18 cellular contexts compared by ENCODE assay signal in genomic region chr5:31911291-31912265, GRCh38.
DNase-seq lines count a peak whose midpoint lies in the region; ATAC-seq and TF ChIP-seq lines count a peak whose summit lies in the region.
"Had no signal": no experiment of that assay in that cellular context is flagged by ENCODE, and none has a peak within 500 bp of the region (broad histone marks: within the 10 kb centered on the region; RNA-seq: fewer than 3 reads in every experiment).

No MANE protein-coding gene starts in this region.

- CTCF ChIA-PET in SK-N-SH (lab: Yijun Ruan, JAX): interaction anchor here (0.5 to 2.3 kb wide), 3 partner anchors 15 to 165 kb away, joined by 3 to 7 read pairs (median 3); no protein-coding TSS in a partner anchor

- H3K4me1 ChIP-seq in SK-N-SH (ENCODE audit: control insufficient read depth in 1 of 2, insufficient read depth in 2 of 2, low read depth in 1 of 2, low read length in 1 of 2): peaks cover 0 to 2% of the 10 kb centered on the region in 2 experiments; a peak in 1 of 4 replicates
- H3K4me1 ChIP-seq: sigmoid colon had no signal

- 60% methylated on average over 14 of the region's 15 CpGs for WGBS in SK-N-SH (ENCODE audit: low lambda C conversion rate)

- no peak for TF ChIP-seq EP300 in SK-N-SH (IDR thresholded peaks at IDR 0.05; ENCODE audit: borderline replicate concordance in 1 of 2, low read depth in 1 of 2, low read length in 1 of 2)

- no peaks in the 10 kb centered on the region for H3K9me2 ChIP-seq in SK-N-SH

- no peak overlapping the region for H3K4me3 Mint-ChIP-seq in stimulated activated memory B cell treated with anti-CD40 and anti-IgM and Interleukin-4, amounts not matched to agents 10 μg/mL and 1 μg/mL and 100 μg/mL, for 72 hours
- H3K4me3 Mint-ChIP-seq: activated T-helper 17 cell treated with anti-CD3 and anti-CD28 coated beads, Interleukin-2, amount 50 U/mL, for 72 hours; CD8-positive, alpha-beta memory T cell had no signal

- no peaks in the 10 kb centered on the region for H3K4me1 Mint-ChIP-seq in stimulated activated memory B cell treated with anti-CD40 and anti-IgM and Interleukin-4, amounts not matched to agents 10 μg/mL and 1 μg/mL and 100 μg/mL, for 72 hours
- H3K4me1 Mint-ChIP-seq: activated T-helper 17 cell treated with anti-CD3 and anti-CD28 coated beads, Interleukin-2, amount 50 U/mL, for 72 hours; CD8-positive, alpha-beta memory T cell had no signal

- TF ChIP-seq CTCF in AG09309 (IDR thresholded peaks at IDR 0.05; ENCODE audit: control insufficient read depth, insufficient read depth, low read depth, low read length, missing control alignments) (no peak), SK-N-SH (IDR thresholded peaks at IDR 0.05) (no peak)

- no peaks in the 10 kb centered on the region for H3K79me2 ChIP-seq in SK-N-SH (ENCODE audit: insufficient read depth)

- no peak overlapping the region for H3K4me2 ChIP-seq in SK-N-SH

- H4K20me1 ChIP-seq in SK-N-SH (ENCODE audit: insufficient read depth): no peaks in the 10 kb centered on the region

- H3K9ac ChIP-seq in SK-N-SH: no peak overlapping the region

- no peaks in the 10 kb centered on the region for H3K27me3 Mint-ChIP-seq in stimulated activated memory B cell treated with anti-CD40 and anti-IgM and Interleukin-4, amounts not matched to agents 10 μg/mL and 1 μg/mL and 100 μg/mL, for 72 hours

- peak overlapping the region; percentile 14; the same call in 1 of the 2 replicates for H3K4me3 ChIP-seq in AG09309 (ENCODE audit: control insufficient read depth, low read depth, low read length)
- H3K4me3 ChIP-seq in SK-N-SH (ENCODE audit: low read depth in 2 of 2, low read length in 1 of 2): no peak overlapping the region
- H3K4me3 ChIP-seq: sigmoid colon had no signal

- no peaks in the 10 kb centered on the region for H3K36me3 ChIP-seq in SK-N-SH (replicated peaks in 1 of 2; ENCODE audit: control insufficient read depth in 1 of 2, insufficient read depth in 2 of 2, low read length in 1 of 2)
- H3K36me3 ChIP-seq: sigmoid colon had no signal

- H3K9me3 Mint-ChIP-seq in stimulated activated memory B cell treated with anti-CD40 and anti-IgM and Interleukin-4, amounts not matched to agents 10 μg/mL and 1 μg/mL and 100 μg/mL, for 72 hours: no peaks in the 10 kb centered on the region
- H3K9me3 Mint-ChIP-seq: activated T-helper 17 cell treated with anti-CD3 and anti-CD28 coated beads, Interleukin-2, amount 50 U/mL, for 72 hours had no signal

- H3K27ac Mint-ChIP-seq in stimulated activated memory B cell treated with anti-CD40 and anti-IgM and Interleukin-4, amounts not matched to agents 10 μg/mL and 1 μg/mL and 100 μg/mL, for 72 hours: no peak overlapping the region
- H3K27ac Mint-ChIP-seq: activated T-helper 17 cell treated with anti-CD3 and anti-CD28 coated beads, Interleukin-2, amount 50 U/mL, for 72 hours; CD8-positive, alpha-beta memory T cell had no signal

- H3K27me3 ChIP-seq in SK-N-SH (ENCODE audit: insufficient read depth): no peaks in the 10 kb centered on the region
- H3K27me3 ChIP-seq: sigmoid colon had no signal

- TF ChIP-seq RAD21 in SK-N-SH (IDR thresholded peaks at IDR 0.05; ENCODE audit: low read length): no peak

- H2AFZ ChIP-seq in SK-N-SH (ENCODE audit: low read depth): no peak overlapping the region

- no peaks in the 10 kb centered on the region for H3K9me3 ChIP-seq in SK-N-SH
- H3K9me3 ChIP-seq: sigmoid colon had no signal

- H3K27ac ChIP-seq in SK-N-SH (ENCODE audit: low read depth in 2 of 2, low read length in 1 of 2): no peak overlapping the region
- H3K27ac ChIP-seq: sigmoid colon had no signal

- POLR2A ChIA-PET in SK-N-SH (lab: Yijun Ruan, JAX): interaction anchor here (0.6 kb wide), 1 partner anchor 23 kb away, joined by 5 read pairs; no protein-coding TSS in a partner anchor

- DNase-seq in AG09309 (ENCODE audit: low read depth): no peak
- DNase-seq in anterior cingulate cortex (lab: John Stamatoyannopoulos, UW): peak in 52 of 58 donors; percentile 10 to 87 (median 50)
- DNase-seq in fibroblast of peridontal ligament (ENCODE audit: extremely low read depth): peak; percentile 14
- peak; percentile 47 for DNase-seq in occipital lobe (lab: John Stamatoyannopoulos, UW)
- DNase-seq in SK-N-SH: no peak
- no peak for DNase-seq in kidney tubule cell (ENCODE audit: low spot score)
- DNase-seq: ACHN; aorta; CD8-positive, alpha-beta memory T cell; H7; NCI-H2081 treated with DMSO at 0.1 percent for 48 hours; NCI-H526; sigmoid colon; stimulated activated CD4-positive, alpha-beta T cell treated with anti-CD3 and anti-CD28 coated beads, Interleukin-4, amount 100 ng/mL, for 4 hours had no signal

- H3F3A ChIP-seq in SK-N-SH (replicated peaks; ENCODE audit: insufficient read depth): no peaks in the 10 kb centered on the region

- H3K36me3 Mint-ChIP-seq in stimulated activated memory B cell treated with anti-CD40 and anti-IgM and Interleukin-4, amounts not matched to agents 10 μg/mL and 1 μg/mL and 100 μg/mL, for 72 hours: no peaks in the 10 kb centered on the region
- H3K36me3 Mint-ChIP-seq: CD8-positive, alpha-beta memory T cell had no signal

- ATAC-seq in GM19463 (IDR thresholded peaks at IDR 0.05; ENCODE audit: unreplicated experiment): no peak
- no peak for ATAC-seq in stimulated activated memory B cell treated with anti-CD40 and anti-IgM and Interleukin-4, amounts not matched to agents 10 μg/mL and 1 μg/mL and 100 μg/mL, for 72 hours
- ATAC-seq: activated T-helper 17 cell treated with anti-CD3 and anti-CD28 coated beads, Interleukin-2, amount 50 U/mL, for 72 hours; Panc1 had no signal

TF ChIP-seq in SK-N-SH, 30 proteins besides CTCF, POLR2A, EP300 and RAD21:
- no peak for TF ChIP-seq RXRA (IDR thresholded peaks at IDR 0.05; ENCODE audit: borderline replicate concordance, low read depth)
- no peak for TF ChIP-seq FOXM1 (IDR thresholded peaks at IDR 0.05; ENCODE audit: low read depth)
- TF ChIP-seq, protein P1, sequence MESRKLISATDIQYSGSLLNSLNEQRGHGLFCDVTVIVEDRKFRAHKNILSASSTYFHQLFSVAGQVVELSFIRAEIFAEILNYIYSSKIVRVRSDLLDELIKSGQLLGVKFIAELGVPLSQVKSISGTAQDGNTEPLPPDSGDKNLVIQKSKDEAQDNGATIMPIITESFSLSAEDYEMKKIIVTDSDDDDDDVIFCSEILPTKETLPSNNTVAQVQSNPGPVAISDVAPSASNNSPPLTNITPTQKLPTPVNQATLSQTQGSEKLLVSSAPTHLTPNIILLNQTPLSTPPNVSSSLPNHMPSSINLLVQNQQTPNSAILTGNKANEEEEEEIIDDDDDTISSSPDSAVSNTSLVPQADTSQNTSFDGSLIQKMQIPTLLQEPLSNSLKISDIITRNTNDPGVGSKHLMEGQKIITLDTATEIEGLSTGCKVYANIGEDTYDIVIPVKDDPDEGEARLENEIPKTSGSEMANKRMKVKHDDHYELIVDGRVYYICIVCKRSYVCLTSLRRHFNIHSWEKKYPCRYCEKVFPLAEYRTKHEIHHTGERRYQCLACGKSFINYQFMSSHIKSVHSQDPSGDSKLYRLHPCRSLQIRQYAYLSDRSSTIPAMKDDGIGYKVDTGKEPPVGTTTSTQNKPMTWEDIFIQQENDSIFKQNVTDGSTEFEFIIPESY (IDR thresholded peaks at IDR 0.05; ENCODE audit: borderline replicate concordance, low read depth): no peak
- TF ChIP-seq MEF2A (IDR thresholded peaks at IDR 0.05; ENCODE audit: borderline replicate concordance, low read depth): no peak
- TF ChIP-seq POLR2AphosphoS5 (IDR thresholded peaks at IDR 0.05; ENCODE audit: low read depth, low read length): no peak
- TF ChIP-seq FOSL2 (IDR thresholded peaks at IDR 0.05; ENCODE audit: borderline replicate concordance, low read depth): no peak
- no peak for TF ChIP-seq PBX3 (IDR thresholded peaks at IDR 0.05)
- no peak for TF ChIP-seq TAF1 (IDR thresholded peaks at IDR 0.05; ENCODE audit: borderline replicate concordance, low read depth, low read length)
- TF ChIP-seq, protein P2, sequence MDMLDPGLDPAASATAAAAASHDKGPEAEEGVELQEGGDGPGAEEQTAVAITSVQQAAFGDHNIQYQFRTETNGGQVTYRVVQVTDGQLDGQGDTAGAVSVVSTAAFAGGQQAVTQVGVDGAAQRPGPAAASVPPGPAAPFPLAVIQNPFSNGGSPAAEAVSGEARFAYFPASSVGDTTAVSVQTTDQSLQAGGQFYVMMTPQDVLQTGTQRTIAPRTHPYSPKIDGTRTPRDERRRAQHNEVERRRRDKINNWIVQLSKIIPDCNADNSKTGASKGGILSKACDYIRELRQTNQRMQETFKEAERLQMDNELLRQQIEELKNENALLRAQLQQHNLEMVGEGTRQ (IDR thresholded peaks at IDR 0.05; ENCODE audit: borderline replicate concordance, low read depth, low read length): no peak
- TF ChIP-seq NRF1 (IDR thresholded peaks at IDR 0.05; ENCODE audit: low read depth, low read length): no peak
- TF ChIP-seq MXI1 (IDR thresholded peaks at IDR 0.05; ENCODE audit: low read depth, low read length): no peak
- no peak for TF ChIP-seq RCOR1 (IDR thresholded peaks at IDR 0.05; ENCODE audit: low read length)
- no peak for TF ChIP-seq SMC3 (IDR thresholded peaks at IDR 0.05; ENCODE audit: low read depth, low read length)
- TF ChIP-seq TEAD4 (IDR thresholded peaks at IDR 0.05; ENCODE audit: borderline replicate concordance, insufficient read depth): no peak

Comparison
In these comparisons a context has a peak if more than half of its experiments do, and no peak if none do; other contexts are left out.
1. DNase-seq: peak in anterior cingulate cortex (52 of 58), fibroblast of peridontal ligament (single experiment) and occipital lobe (single experiment); none in AG09309 (single experiment), SK-N-SH (single experiment) and kidney tubule cell (single experiment).